31 cellular contexts compared by ENCODE assay signal in the genomic region with DNA sequence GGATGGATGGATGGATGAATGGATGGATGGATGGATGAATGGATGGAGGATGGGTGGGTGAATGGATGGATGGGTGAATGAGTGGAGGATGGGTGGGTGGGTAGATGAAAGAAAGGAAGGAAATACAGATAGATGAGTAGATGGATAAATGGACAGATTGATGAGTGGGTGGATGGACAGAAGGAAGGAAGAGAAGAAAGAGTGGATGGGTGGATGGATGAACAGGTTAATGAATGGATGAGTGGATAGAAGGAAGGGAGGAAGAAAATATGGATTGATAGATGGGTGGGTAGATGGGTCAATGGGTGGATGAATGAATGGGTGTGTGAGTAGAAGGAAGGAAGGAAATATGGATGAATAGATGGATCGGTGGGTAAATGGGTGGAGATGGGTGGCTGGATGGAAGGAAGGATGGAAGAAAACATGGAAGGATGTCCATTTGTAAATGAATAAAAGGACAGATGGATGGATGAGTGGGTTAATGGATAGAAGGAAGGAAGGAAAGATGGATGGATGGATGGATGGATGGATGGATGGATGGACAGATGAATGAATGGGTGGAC.
"Had no signal": no experiment of that assay in that cellular context is flagged by ENCODE, and none has a peak within 500 bp of the region (broad histone marks: within the 10 kb centered on the region; RNA-seq: fewer than 3 reads in every experiment).

No MANE protein-coding gene starts in this region.

- H3K27ac Mint-ChIP-seq: activated B cell treated with CpG ODN at 0.5 μM for 24 hours; activated CD8-positive, alpha-beta T cell treated with anti-CD3 and anti-CD28 coated beads for 36 hours; activated naive CD4-positive, alpha-beta T cell treated with anti-CD3 and anti-CD28 coated beads for 36 hours; activated naive CD4-positive, alpha-beta T cell treated with anti-CD3 and anti-CD28 coated beads, Interleukin-2, amount 50 U/mL, for 24 hours; activated naive CD8-positive, alpha-beta T cell treated with anti-CD3 and anti-CD28 coated beads for 36 hours; activated naive CD8-positive, alpha-beta T cell treated with anti-CD3 and anti-CD28 coated beads, Interleukin-2, amount 50 U/mL, for 24 hours; activated T-helper 1 cell treated with anti-CD3 and anti-CD28 coated beads, Interleukin-12 subunit alpha, Interleukin-12 subunit beta, Interleukin-2, Interleukin-4 antibody, amounts not matched to agents 30 ng/mL and 10 ng/mL and 1 ng/mL, durations not matched to agents 14 hours and 24 hours and 36 hours; activated T-helper 2 cell treated with anti-CD3 and anti-CD28 coated beads, Interferon-gamma antibody, Interleukin-2, Interleukin-4, amounts not matched to agents 10 μg/mL and 5 μg/mL and 100 μg/mL, durations not matched to agents 14 hours and 24 hours and 36 hours; endodermal cell; T-helper 17 cell; T-helper 2 cell treated with Interferon-gamma antibody and Interleukin-4, amounts not matched to agents 5 μg/mL and 100 μg/mL, for 36 hours had no signal

- H3K36me3 ChIP-seq: adrenal gland, colonic mucosa, heart left ventricle, WERI-Rb-1 had no signal

- ATAC-seq: activated CD4-positive, CD25-positive, alpha-beta regulatory T cell treated with anti-CD3 and anti-CD28 coated beads, Interleukin-2, amount 50 U/mL, for 24 hours; activated CD8-positive, alpha-beta T cell treated with anti-CD3 and anti-CD28 coated beads for 36 hours; activated naive CD8-positive, alpha-beta T cell treated with anti-CD3 and anti-CD28 coated beads, Interleukin-2, amount 50 U/mL, for 24 hours; activated T-cell treated with anti-CD3 and anti-CD28 coated beads, Interleukin-2, amount 50 U/mL, for 4 hours; body of pancreas; esophagus mucosa; heart left ventricle; T-helper 17 cell had no signal

- H3K4me3 Mint-ChIP-seq: activated B cell treated with CpG ODN at 0.5 μM for 24 hours; activated CD8-positive, alpha-beta T cell treated with anti-CD3 and anti-CD28 coated beads for 36 hours; activated naive CD4-positive, alpha-beta T cell treated with anti-CD3 and anti-CD28 coated beads for 36 hours; activated naive CD4-positive, alpha-beta T cell treated with anti-CD3 and anti-CD28 coated beads, Interleukin-2, amount 50 U/mL, for 24 hours; activated naive CD8-positive, alpha-beta T cell treated with anti-CD3 and anti-CD28 coated beads for 36 hours; activated naive CD8-positive, alpha-beta T cell treated with anti-CD3 and anti-CD28 coated beads, Interleukin-2, amount 50 U/mL, for 24 hours; activated T-cell treated with anti-CD3 and anti-CD28 coated beads, Interleukin-2, amount 50 U/mL, for 4 hours; activated T-helper 1 cell treated with anti-CD3 and anti-CD28 coated beads, Interleukin-12 subunit alpha, Interleukin-12 subunit beta, Interleukin-2, Interleukin-4 antibody, amounts not matched to agents 30 ng/mL and 10 ng/mL and 1 ng/mL, durations not matched to agents 14 hours and 24 hours and 36 hours; endodermal cell; T-helper 17 cell; T-helper 2 cell treated with Interferon-gamma antibody and Interleukin-4, amounts not matched to agents 5 μg/mL and 100 μg/mL, for 36 hours had no signal

- H3K27me3 Mint-ChIP-seq: activated CD8-positive, alpha-beta T cell treated with anti-CD3 and anti-CD28 coated beads for 36 hours; activated naive CD4-positive, alpha-beta T cell treated with anti-CD3 and anti-CD28 coated beads, Interleukin-2, amount 50 U/mL, for 24 hours; activated naive CD8-positive, alpha-beta T cell treated with anti-CD3 and anti-CD28 coated beads, Interleukin-2, amount 50 U/mL, for 24 hours; T-helper 17 cell had no signal

- H3K27ac ChIP-seq: adrenal gland, body of pancreas, colonic mucosa, heart left ventricle, WERI-Rb-1 had no signal

- H3K36me3 Mint-ChIP-seq: activated naive CD4-positive, alpha-beta T cell treated with anti-CD3 and anti-CD28 coated beads, Interleukin-2, amount 50 U/mL, for 24 hours; activated naive CD8-positive, alpha-beta T cell treated with anti-CD3 and anti-CD28 coated beads for 36 hours had no signal

- FAIRE-seq: frontal cortex had no signal

- DNase-seq: activated B cell treated with CpG ODN at 0.5 μM for 24 hours; activated CD4-positive, alpha-beta T cell treated with anti-CD3 and anti-CD28 coated beads for 48 hours; activated CD4-positive, alpha-beta T cell treated with anti-CD3 and anti-CD28 coated beads, Interleukin-2, amount 50 U/mL, for 1 hour; activated CD4-positive, alpha-beta T cell treated with anti-CD3 and anti-CD28 coated beads, Interleukin-2, amount 50 U/mL, for 48 hours; activated CD8-positive, alpha-beta memory T cell treated with anti-CD3 and anti-CD28 coated beads for 24 hours; activated CD8-positive, alpha-beta T cell treated with anti-CD3 and anti-CD28 coated beads for 36 hours; activated effector memory CD4-positive, alpha-beta T cell treated with anti-CD3 and anti-CD28 coated beads, Interleukin-2, amount 50 U/mL, for 16 hours; activated naive CD4-positive, alpha-beta T cell treated with anti-CD3 and anti-CD28 coated beads for 36 hours; activated naive CD8-positive, alpha-beta T cell treated with anti-CD3 and anti-CD28 coated beads for 36 hours; activated naive CD8-positive, alpha-beta T cell treated with anti-CD3 and anti-CD28 coated beads, Interleukin-2, amount 50 U/mL, for 24 hours; activated T-cell treated with anti-CD3 and anti-CD28 coated beads, Interleukin-2, amount 50 U/mL, for 4 hours; adrenal gland; amygdala; body of pancreas; caudate nucleus; cerebellar nuclear complex; colonic mucosa; effector memory CD4-positive, alpha-beta T cell; endodermal cell; foreskin fibroblast; T-helper 17 cell; T1000; WERI-Rb-1 had no signal

- H3K4me1 ChIP-seq: body of pancreas had no signal

- H3K9me3 Mint-ChIP-seq: activated B cell treated with CpG ODN at 0.5 μM for 24 hours; activated CD8-positive, alpha-beta T cell treated with anti-CD3 and anti-CD28 coated beads for 36 hours; activated naive CD4-positive, alpha-beta T cell treated with anti-CD3 and anti-CD28 coated beads for 36 hours; activated naive CD4-positive, alpha-beta T cell treated with anti-CD3 and anti-CD28 coated beads, Interleukin-2, amount 50 U/mL, for 24 hours; activated naive CD8-positive, alpha-beta T cell treated with anti-CD3 and anti-CD28 coated beads for 36 hours; activated naive CD8-positive, alpha-beta T cell treated with anti-CD3 and anti-CD28 coated beads, Interleukin-2, amount 50 U/mL, for 24 hours; activated T-cell treated with anti-CD3 and anti-CD28 coated beads, Interleukin-2, amount 50 U/mL, for 4 hours; activated T-helper 2 cell treated with anti-CD3 and anti-CD28 coated beads, Interferon-gamma antibody, Interleukin-2, Interleukin-4, amounts not matched to agents 10 μg/mL and 5 μg/mL and 100 μg/mL, durations not matched to agents 14 hours and 24 hours and 36 hours; endodermal cell had no signal

- H3K4me1 Mint-ChIP-seq: endodermal cell had no signal

- H3K27me3 ChIP-seq: adrenal gland, body of pancreas, colonic mucosa, heart left ventricle had no signal

- H3K9me3 ChIP-seq: adrenal gland, body of pancreas, colonic mucosa, heart left ventricle had no signal

- H3K4me3 ChIP-seq: adrenal gland, body of pancreas, colonic mucosa, heart left ventricle had no signal
